In the genomic region with DNA sequence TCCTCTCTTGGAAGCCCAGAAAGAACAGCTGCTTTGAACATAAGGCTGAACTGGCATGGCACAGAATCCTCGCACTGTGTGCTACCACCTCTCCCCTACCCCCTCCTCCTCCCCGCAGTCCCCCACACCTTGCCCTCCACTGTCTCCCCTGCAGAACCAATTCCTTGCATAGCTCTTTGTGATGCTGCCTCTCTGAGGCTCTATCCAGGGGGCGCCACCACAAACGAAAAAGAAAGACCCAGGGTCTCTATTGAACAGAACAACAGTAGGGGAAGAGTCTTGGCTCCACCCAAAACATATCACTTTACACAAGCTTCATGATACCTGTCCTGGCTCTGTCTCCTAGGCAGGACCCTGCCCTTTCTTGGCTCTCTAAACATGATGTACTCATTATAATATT, we compare ENCODE assay signal across 18 cellular contexts. TPM values are rescaled to one million over a fixed set of nuclear protein-coding genes. Genes with fewer than 3 reads are reported as not detected.
DNase-seq lines count a peak whose midpoint lies in the region; ATAC-seq and TF ChIP-seq lines count a peak whose summit lies in the region.
"Had no signal": no experiment of that assay in that cellular context is flagged by ENCODE, and none has a peak within 500 bp of the region (broad histone marks: within the 10 kb centered on the region; RNA-seq: fewer than 3 reads in every experiment).

No MANE protein-coding gene starts in this region.

- DNase-seq in activated CD4-positive, alpha-beta T cell treated with anti-CD3 and anti-CD28 coated beads, Interleukin-2, amount 50 U/mL, for 4 hours = peak; percentile 17 to 26
- no peak for DNase-seq in activated CD4-positive, alpha-beta T cell treated with anti-CD3 and anti-CD28 coated beads, Interleukin-2, amount 50 U/mL, for 48 hours
- DNase-seq in OCI-M1 (lab: John Stamatoyannopoulos, UW) = peak; percentile 17
- no peak for DNase-seq in fibroblast of the aortic adventitia (ENCODE audit: low read depth)
- DNase-seq: adrenal gland; Caco-2; islet precursor cell; mesenchymal stem cell; NCI-H146; sigmoid colon; stimulated activated CD4-positive, alpha-beta T cell treated with anti-CD3 and anti-CD28 coated beads, Interleukin-4, amount 100 ng/mL, for 24 hours; SW 1271 had no signal

- H3K4me3 ChIP-seq in fibroblast of the aortic adventitia (ENCODE audit: low read depth, low read length) = no peak overlapping the region
- H3K4me3 ChIP-seq: adrenal gland, sigmoid colon had no signal

- TF ChIP-seq CTCF in GM12872 (IDR thresholded peaks at IDR 0.05; ENCODE audit: insufficient read depth, low read depth, low read length) (0 out of 3 replicates have a peak, but pooled peaks have one; percentile 2), fibroblast of the aortic adventitia (IDR thresholded peaks at IDR 0.05; ENCODE audit: insufficient read depth, low read length) (peak; percentile 10)

- ATAC-seq in GM18502 (IDR thresholded peaks at IDR 0.05; ENCODE audit: poor library complexity, unreplicated experiment) (no peak), GM19397 (IDR thresholded peaks at IDR 0.05; ENCODE audit: unreplicated experiment) (no peak), GM21526 (IDR thresholded peaks at IDR 0.05; ENCODE audit: low FRiP score, unreplicated experiment) (no peak)

RNA-seq across cellular contexts. Expression of a gene that starts 26.2 kb away (rescaled TPM):
- total RNA-seq in fibroblast of the aortic adventitia (ENCODE audit: low replicate concordance) = not detected in 2 replicates
- total RNA-seq: adrenal gland, Caco-2, endothelial cell of umbilical vein, NCI-H460, sigmoid colon had no signal

Comparison
In these comparisons a context has a peak if more than half of its experiments do, and no peak if none do; other contexts are left out.
1. DNase-seq: peak in activated CD4-positive, alpha-beta T cell treated with anti-CD3 and anti-CD28 coated beads, Interleukin-2, amount 50 U/mL, for 4 hours (2 of 2) and OCI-M1 (single experiment); none in activated CD4-positive, alpha-beta T cell treated with anti-CD3 and anti-CD28 coated beads, Interleukin-2, amount 50 U/mL, for 48 hours (0 of 2) and fibroblast of the aortic adventitia (single experiment).